In genomic region chr2:20196053-20196880, GRCh38 we compare ENCODE assay signal across 1 cellular context.
TF ChIP-seq lines count a peak whose summit lies in the region.

No MANE protein-coding gene starts in this region.

TF ChIP-seq in H1, 55 proteins besides CTCF, POLR2A, EP300 and RAD21:
- TF ChIP-seq CBX5 (IDR thresholded peaks at IDR 0.05; ENCODE audit: low read depth, low read length), result no peak
- TF ChIP-seq TEAD4 (IDR thresholded peaks at IDR 0.05; ENCODE audit: low read depth, low read length), result peak; percentile 44; the same call in 1 of the 2 replicates
